In genomic region chr7:99616359-99617186, GRCh38 we compare ENCODE assay signal across 8 cellular contexts. TPM values are rescaled to one million over a fixed set of nuclear protein-coding genes. Genes with fewer than 3 reads are reported as not detected.
DNase-seq lines count a peak whose midpoint lies in the region; ATAC-seq and TF ChIP-seq lines count a peak whose summit lies in the region.

ZSCAN25 (plus strand) TSS chr7:99616946; CDS start chr7:99619607, 2,661 bp downstream.

- intact Hi-C loops in PC-9 (cut with micrococcal nuclease; ENCODE audit: unreplicated experiment) (loop anchor here (1.0 to 5.0 kb wide), 3 partner anchors 54 to 221 kb away; partner anchors contain the start of gene ZNF394), esophagus muscularis mucosa (cut with DNase I) (loop anchor here (5.0 kb wide), 1 partner anchor 59 kb away; the partner anchor contains the start of gene ZNF655)

- H3K4me1 ChIP-seq in PC-9 (replicated peaks; ENCODE audit: insufficient read depth) (peaks cover 24% of the 10 kb centered on the region), esophagus muscularis mucosa (peaks cover 13 to 30% (median 25%) of the 10 kb centered on the region in 4 donors), muscle layer of duodenum (ENCODE audit: control insufficient read depth in 1 of 2, insufficient read depth in 2 of 2, low read length in 2 of 2) (peaks cover 0 to 16% of the 10 kb centered on the region in 2 donors)

- H2AFZ ChIP-seq in PC-9, result peak within 1 kb of the TSS; percentile 97

- H3K4me3 ChIP-seq in PC-9 (peak within 1 kb of the TSS; percentile 66), esophagus muscularis mucosa (peak within 1 kb of the TSS; percentile 67 to 98 (median 92)), muscle layer of duodenum (ENCODE audit: low read depth in 1 of 2, low read length in 2 of 2) (peak within 1 kb of the TSS; percentile 94 to 99)

- TF ChIP-seq EP300 in Ishikawa (IDR thresholded peaks at IDR 0.05; ENCODE audit: borderline replicate concordance) (peak; percentile 20; the same call in 1 of the 2 replicates), esophagus muscularis mucosa (IDR thresholded peaks at IDR 0.05) (no peak)

- BruUV-seq in PC-9 (replicated peaks; lab: Mats Ljungman, UMichigan), result TSS peak; percentile 64

- WGBS in esophagus muscularis mucosa, result 1% methylated on average over 31 of the region's 59 CpGs

- TF ChIP-seq CTCF in PC-9 (conservative IDR thresholded peaks at IDR 0.05) (peak; percentile 60; the same call in 1 of the 2 replicates), esophagus muscularis mucosa (IDR thresholded peaks at IDR 0.05) (peak; percentile 22 to 44 (median 36))

- H3K27me3 ChIP-seq in PC-9 (ENCODE audit: insufficient read depth, low read depth) (0 out of 2 replicates have a peak, but pooled peaks cover 5% of the 10 kb centered on the region), esophagus muscularis mucosa (no peaks in the 10 kb centered on the region), muscle layer of duodenum (ENCODE audit: low read depth, low read length) (no peaks in the 10 kb centered on the region)

- no peaks in the 10 kb centered on the region for H3K9me3 Mint-ChIP-seq in activated T-cell treated with anti-CD3 and anti-CD28 coated beads, Interleukin-2, amount 50 U/mL, for 24 hours

- peak within 1 kb of the TSS; percentile 93 for H3K4me3 Mint-ChIP-seq in activated T-cell treated with anti-CD3 and anti-CD28 coated beads, Interleukin-2, amount 50 U/mL, for 24 hours

- no peaks in the 10 kb centered on the region for H3K27me3 Mint-ChIP-seq in activated T-cell treated with anti-CD3 and anti-CD28 coated beads, Interleukin-2, amount 50 U/mL, for 24 hours

- peaks cover 28% of the 10 kb centered on the region for H3K79me2 ChIP-seq in PC-9 (ENCODE audit: low read depth)

- H3K27ac ChIP-seq in PC-9, result no peak within 1 kb of the TSS
- peak within 1 kb of the TSS; percentile 83 to 93 (median 88) for H3K27ac ChIP-seq in esophagus muscularis mucosa (replicated peaks in 1 of 4)
- H3K27ac ChIP-seq in muscle layer of duodenum (ENCODE audit: low read length), result peak within 1 kb of the TSS; percentile 82

- CTCF ChIA-PET in PC-9 (lab: Charles Lee), result interaction anchor here (0.6 kb wide), 3 partner anchors 55 to 221 kb away, joined by 3 to 5 read pairs (median 4); partner anchors contain the start of gene ZNF394

- DNase-seq in DMS153 treated with DMSO at 0.1 percent for 48 hours (lab: John Stamatoyannopoulos, UW; ENCODE audit: unreplicated experiment) (peak; percentile 87), PC-9 (peak; percentile 79 to 91), esophagus muscularis mucosa (ENCODE audit: extremely low spot score) (peak; percentile 97)
- DNase-seq in activated T-cell treated with anti-CD3 and anti-CD28 coated beads, Interleukin-2, amount 50 U/mL, for 24 hours, result peak; percentile 90
- peak; percentile 78 for DNase-seq in stimulated activated CD8-positive, alpha-beta memory T cell treated with anti-CD3 and anti-CD28 coated beads, Interleukin-7, amount 100 ng/mL, for 4 hours (ENCODE audit: low read depth in 2 of 2)

- POLR2A ChIA-PET in PC-9 (lab: Charles Lee; ENCODE audit: unreplicated experiment), result interaction anchor here (0.5 to 0.9 kb wide), 6 partner anchors 112 to 243 kb away, joined by 4 to 17 read pairs (median 5); no protein-coding TSS in a partner anchor

- H3K27ac Mint-ChIP-seq in activated T-cell treated with anti-CD3 and anti-CD28 coated beads, Interleukin-2, amount 50 U/mL, for 24 hours, result peak within 1 kb of the TSS; percentile 96

- TF ChIP-seq POLR2A in esophagus muscularis mucosa (IDR thresholded peaks at IDR 0.05; ENCODE audit: low read depth), result no peak

- TF ChIP-seq RAD21 in Ishikawa (IDR thresholded peaks at IDR 0.05; ENCODE audit: low read depth), result peak; percentile 52

- H3K4me1 Mint-ChIP-seq in activated T-cell treated with anti-CD3 and anti-CD28 coated beads, Interleukin-2, amount 50 U/mL, for 24 hours (ENCODE audit: low read depth), result peaks cover 58% of the 10 kb centered on the region

- ATAC-seq in GM21528 (IDR thresholded peaks at IDR 0.05; ENCODE audit: low FRiP score, unreplicated experiment), result peak; percentile 92

- no peaks in the 10 kb centered on the region for H4K20me1 ChIP-seq in PC-9 (ENCODE audit: insufficient read depth)

- no peaks in the 10 kb centered on the region; the same call in 1 of the 2 replicates for H3F3A ChIP-seq in PC-9 (ENCODE audit: insufficient read depth, low read depth)

- peak within 1 kb of the TSS; percentile 73 for H3K4me2 ChIP-seq in PC-9

- peaks cover 15% of the 10 kb centered on the region for H3K36me3 ChIP-seq in PC-9 (ENCODE audit: low read depth)
- H3K36me3 ChIP-seq in esophagus muscularis mucosa, result peaks cover 32 to 34% (median 32%) of the 10 kb centered on the region in 4 donors
- H3K36me3 ChIP-seq in muscle layer of duodenum (ENCODE audit: control insufficient read depth in 1 of 2, insufficient read depth in 2 of 2, low read length in 2 of 2), result peaks cover 30 to 33% of the 10 kb centered on the region in 2 donors

- H3K9me3 ChIP-seq in PC-9 (ENCODE audit: insufficient read depth, low read depth), result no peaks in the 10 kb centered on the region
- H3K9me3 ChIP-seq in esophagus muscularis mucosa, result no peaks in the 10 kb centered on the region
- no peaks in the 10 kb centered on the region for H3K9me3 ChIP-seq in muscle layer of duodenum (ENCODE audit: control insufficient read depth in 1 of 2, low read length in 2 of 2)

- H3K9me2 ChIP-seq in PC-9 (ENCODE audit: insufficient read depth), result no peaks in the 10 kb centered on the region

- H3K36me3 Mint-ChIP-seq in activated T-cell treated with anti-CD3 and anti-CD28 coated beads, Interleukin-2, amount 50 U/mL, for 24 hours (ENCODE audit: low read depth), result peaks cover 53% of the 10 kb centered on the region

TF ChIP-seq in Ishikawa, 13 proteins besides CTCF, POLR2A, EP300 and RAD21:
- TF ChIP-seq MAX (IDR thresholded peaks at IDR 0.05), result peak; percentile 60
- peak; percentile 91 for TF ChIP-seq ZBTB7A (IDR thresholded peaks at IDR 0.05; ENCODE audit: low read depth)
- TF ChIP-seq TEAD4 (IDR thresholded peaks at IDR 0.05), result no peak
- peak; percentile 96 for TF ChIP-seq TAF1 (IDR thresholded peaks at IDR 0.05; ENCODE audit: low read depth)
- no peak for TF ChIP-seq NFIC (IDR thresholded peaks at IDR 0.05)
- no peak for TF ChIP-seq YY1 (IDR thresholded peaks at IDR 0.05; ENCODE audit: low read depth)
- TF ChIP-seq TCF12 (IDR thresholded peaks at IDR 0.05; ENCODE audit: low read depth), result no peak; the same call in 1 of the 2 replicates
- TF ChIP-seq USF1 (IDR thresholded peaks at IDR 0.05), result peak; percentile 44; the same call in 1 of the 2 replicates
- no peak for TF ChIP-seq EGR1 (IDR thresholded peaks at IDR 0.05)
- TF ChIP-seq CREB1 (IDR thresholded peaks at IDR 0.05; ENCODE audit: low read depth), result peak; percentile 73; the same call in 1 of the 2 replicates
- no peak for TF ChIP-seq FOXM1 (IDR thresholded peaks at IDR 0.05; ENCODE audit: borderline replicate concordance, low read depth)
- no peak for TF ChIP-seq REST (IDR thresholded peaks at IDR 0.05; ENCODE audit: low read depth)

RNA-seq across cellular contexts. Expression of gene ZSCAN25, which starts in this region (rescaled TPM):
- total RNA-seq in PC-9 (2021), result 20.5 and 21.8 TPM in 2 replicates
- 10 to 100 TPM; 12.1 to 17.1 (median 14.2) TPM for total RNA-seq in esophagus muscularis mucosa
